In the genomic region with DNA sequence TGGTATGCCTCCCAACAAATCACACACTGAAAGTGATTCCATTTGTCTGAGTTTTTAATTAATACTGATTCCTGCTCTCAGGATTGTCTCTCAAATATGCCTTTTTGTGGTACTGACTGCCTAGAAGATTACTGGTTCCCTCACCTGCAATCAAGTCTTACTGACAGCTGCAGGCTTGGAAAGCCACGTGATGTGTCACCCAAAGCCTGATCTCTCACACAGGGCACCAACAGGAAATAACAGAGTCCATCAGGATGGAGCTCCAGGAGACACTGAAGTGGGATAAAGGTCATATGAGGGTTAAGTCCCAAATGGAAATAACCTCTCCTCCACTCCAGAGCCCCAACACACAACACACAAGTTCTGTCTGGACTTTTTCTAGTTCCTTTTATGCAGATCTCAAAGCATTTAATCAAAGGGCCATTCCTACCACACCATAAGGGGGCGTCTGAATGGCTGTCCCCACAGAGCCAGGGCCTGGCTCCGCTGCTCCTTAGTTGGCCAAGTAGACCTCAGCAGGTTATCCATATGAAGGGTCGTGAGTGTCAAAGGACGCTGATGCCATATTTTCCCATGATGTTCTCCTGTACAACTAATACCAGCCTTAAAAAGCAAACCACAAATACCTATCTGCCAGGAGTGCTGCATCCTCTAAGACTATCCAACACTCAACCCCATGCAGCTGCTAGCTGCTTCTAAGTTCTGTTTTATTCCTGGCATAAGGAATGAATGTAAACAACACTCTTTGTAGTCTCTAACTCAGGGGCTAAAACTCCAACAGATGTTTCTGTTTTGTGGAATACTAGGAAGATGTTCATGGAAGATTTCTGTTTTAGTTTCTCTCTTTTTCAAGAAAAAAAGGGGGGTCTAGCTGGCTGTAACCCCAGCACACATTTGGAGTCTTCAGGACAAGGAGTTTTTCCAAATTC, we compare ENCODE assay signal across 27 cellular contexts. TPM values are rescaled to one million over a fixed set of nuclear protein-coding genes. Genes with fewer than 3 reads are reported as not detected.
DNase-seq lines count a peak whose midpoint lies in the region; ATAC-seq, FAIRE-seq and TF ChIP-seq lines count a peak whose summit lies in the region.
"Had no signal": no experiment of that assay in that cellular context is flagged by ENCODE, and none has a peak within 500 bp of the region (broad histone marks: within the 10 kb centered on the region; RNA-seq: fewer than 3 reads in every experiment).

No MANE protein-coding gene starts in this region.

- no TSS peak for BruUV-seq in HepG2 (replicated peaks; lab: Mats Ljungman, UMichigan)

- no peaks in the 10 kb centered on the region for H3K36me3 Mint-ChIP-seq in activated CD8-positive, alpha-beta T cell treated with anti-CD3 and anti-CD28 coated beads for 36 hours (ENCODE audit: low read depth)
- no peaks in the 10 kb centered on the region for H3K36me3 Mint-ChIP-seq in stimulated activated effector memory CD8-positive, alpha-beta T cell treated with anti-CD3 and anti-CD28 coated beads, Interleukin-12 subunit alpha, Interleukin-12 subunit beta, amount 100 ng/mL, for 72 hours
- H3K36me3 Mint-ChIP-seq: T-cell had no signal

- H3K4me3 ChIP-seq in HepG2 (replicated peaks in 1 of 3; ENCODE audit: insufficient read depth in 1 of 3, low read depth in 2 of 3, low read length in 3 of 3) (no peak overlapping the region), right lobe of liver (no peak overlapping the region), brain microvascular endothelial cell (ENCODE audit: low read depth, low read length) (no peak overlapping the region)
- H3K4me3 ChIP-seq: adrenal gland; BLaER1 treated with 17β-estradiol and CSF1 and Interleukin-3, amounts not matched to agents 10 nM and 100 nM; lower lobe of right lung; pancreas; sigmoid colon; upper lobe of left lung had no signal

- TF ChIP-seq POLR2A in HepG2 (IDR thresholded peaks at IDR 0.05; ENCODE audit: insufficient read depth in 1 of 2, low read depth in 2 of 2, low read length in 2 of 2) (no peak), right lobe of liver (IDR thresholded peaks at IDR 0.05) (no peak)

- in situ Hi-C loops in HepG2 (cut with HindIII; ENCODE audit: extremely low pct_ligation_motif_present, low pct_unique_long_range_greater_than_20kb): no loop called here
- in situ Hi-C loops in brain microvascular endothelial cell (cut with HindIII; ENCODE audit: low pct_ligation_motif_present, low sequenced_read_pairs): no loop called here

- no peak for FAIRE-seq in HepG2 (lab: Jason Lieb, UNC)
- FAIRE-seq: A204.1, pancreas had no signal

- H3K27ac Mint-ChIP-seq in activated CD8-positive, alpha-beta T cell treated with anti-CD3 and anti-CD28 coated beads for 36 hours: no peak overlapping the region
- no peak overlapping the region for H3K27ac Mint-ChIP-seq in stimulated activated effector memory CD8-positive, alpha-beta T cell treated with anti-CD3 and anti-CD28 coated beads, Interleukin-12 subunit alpha, Interleukin-12 subunit beta, amount 100 ng/mL, for 72 hours
- H3K27ac Mint-ChIP-seq: activated CD4-positive, alpha-beta T cell treated with anti-CD3 and anti-CD28 coated beads, Interleukin-2, amount 10 ng/mL, durations not matched to agents 24 days and 14 days; stimulated activated naive CD8-positive, alpha-beta T cell treated with anti-CD3 and anti-CD28 coated beads, Interleukin-15, Interleukin-2, amounts not matched to agents 100 ng/mL and 50 ng/mL, for 24 hours; T-cell had no signal

- H3K27me3 ChIP-seq in HepG2 (ENCODE audit: control insufficient read depth in 1 of 2, insufficient read depth in 2 of 2, low read length in 2 of 2): peaks cover 1 to 19% of the 10 kb centered on the region in 2 experiments; a peak in 4 of 5 replicates
- no peaks in the 10 kb centered on the region for H3K27me3 ChIP-seq in right lobe of liver
- no peaks in the 10 kb centered on the region for H3K27me3 ChIP-seq in brain microvascular endothelial cell (replicated peaks)
- H3K27me3 ChIP-seq: adrenal gland; BLaER1 treated with 17β-estradiol and CSF1 and Interleukin-3, amounts not matched to agents 10 nM and 100 nM; pancreas; sigmoid colon; upper lobe of left lung had no signal

- POLR2A ChIA-PET in HepG2 (lab: Yijun Ruan, JAX): no interaction called here
- POLR2A ChIA-PET in activated CD8-positive, alpha-beta T cell treated with anti-CD3 and anti-CD28 coated beads for 36 hours (lab: Charles Lee): no interaction called here

- 43% methylated on average over 5 of the region's 5 CpGs for WGBS in HepG2 (ENCODE audit: low lambda C conversion rate)
- 69% methylated on average over 4 of the region's 5 CpGs for WGBS in right lobe of liver (ENCODE audit: insufficient coverage, low coverage, low lambda C conversion rate, missing lambda C conversion rate)

- CTCF ChIA-PET in HepG2 (lab: Yijun Ruan, JAX; ENCODE audit: low intra/inter-chr PET ratio, low total read pairs): no interaction called here
- CTCF ChIA-PET in activated CD8-positive, alpha-beta T cell treated with anti-CD3 and anti-CD28 coated beads for 36 hours (lab: Charles Lee): interaction anchor here (1.3 kb wide), 1 partner anchor 18 kb away, joined by 3 read pairs; no protein-coding TSS in a partner anchor

- H3K4me2 ChIP-seq in HepG2 (ENCODE audit: low read depth, low read length): no peak overlapping the region
- H3K4me2 ChIP-seq: BLaER1 treated with 17β-estradiol and CSF1 and Interleukin-3, amounts not matched to agents 10 nM and 100 nM had no signal

- H2AFZ ChIP-seq in HepG2 (ENCODE audit: low read length): no peak overlapping the region

- intact Hi-C loops in HepG2 (cut with micrococcal nuclease; ENCODE audit: unreplicated experiment) (no loop called here), right lobe of liver (cut with DNase I) (no loop called here)
- intact Hi-C loops in activated CD8-positive, alpha-beta T cell treated with anti-CD3 and anti-CD28 coated beads for 36 hours (cut with micrococcal nuclease): no loop called here

- ATAC-seq in HepG2: no peak
- ATAC-seq in right lobe of liver: no peak
- ATAC-seq in activated CD8-positive, alpha-beta T cell treated with anti-CD3 and anti-CD28 coated beads for 36 hours: no peak
- no peak for ATAC-seq in stimulated activated effector memory CD8-positive, alpha-beta T cell treated with anti-CD3 and anti-CD28 coated beads, Interleukin-12 subunit alpha, Interleukin-12 subunit beta, amount 100 ng/mL, for 72 hours
- ATAC-seq: esophagus mucosa, lower lobe of right lung, pancreas, T-cell had no signal

- H3K9ac ChIP-seq in HepG2 (ENCODE audit: insufficient read depth, low read depth, low read length): no peak overlapping the region
- H3K9ac ChIP-seq: BLaER1 treated with 17β-estradiol and CSF1 and Interleukin-3, amounts not matched to agents 10 nM and 100 nM had no signal

- TF ChIP-seq EP300 in HepG2 (IDR thresholded peaks at IDR 0.05; ENCODE audit: low read depth in 2 of 2, low read length in 2 of 2) (no peak), HepG2 (CRISPR knock-in tag; IDR thresholded peaks at IDR 0.05; ENCODE audit: borderline replicate concordance) (no peak)

- H3K9me3 ChIP-seq in HepG2 (ENCODE audit: low read length) (no peaks in the 10 kb centered on the region), right lobe of liver (no peaks in the 10 kb centered on the region)
- H3K9me3 ChIP-seq: adrenal gland; BLaER1 treated with 17β-estradiol and CSF1 and Interleukin-3, amounts not matched to agents 10 nM and 100 nM; lower lobe of right lung; pancreas; sigmoid colon; upper lobe of left lung had no signal

- no peak for TF ChIP-seq RAD21 in HepG2 (CRISPR knock-in tag; IDR thresholded peaks at IDR 0.05)

- TF ChIP-seq CTCF in HepG2 (CRISPR knock-in tag; IDR thresholded peaks at IDR 0.05) (0 out of 2 replicates have a peak, but pooled peaks have one; percentile 16), right lobe of liver (IDR thresholded peaks at IDR 0.05) (no peak), brain microvascular endothelial cell (IDR thresholded peaks at IDR 0.05; ENCODE audit: low read depth, low read length, missing control alignments) (peak; percentile 24)
- TF ChIP-seq CTCF in activated CD8-positive, alpha-beta T cell treated with anti-CD3 and anti-CD28 coated beads for 36 hours (IDR thresholded peaks at IDR 0.05): no peak

- peaks cover 13% of the 10 kb centered on the region for H3K27me3 Mint-ChIP-seq in activated CD8-positive, alpha-beta T cell treated with anti-CD3 and anti-CD28 coated beads for 36 hours

- H3K4me1 Mint-ChIP-seq in activated CD8-positive, alpha-beta T cell treated with anti-CD3 and anti-CD28 coated beads for 36 hours (ENCODE audit: low read depth): peaks cover 3% of the 10 kb centered on the region
- H3K4me1 Mint-ChIP-seq in stimulated activated effector memory CD8-positive, alpha-beta T cell treated with anti-CD3 and anti-CD28 coated beads, Interleukin-12 subunit alpha, Interleukin-12 subunit beta, amount 100 ng/mL, for 72 hours: peaks cover 6% of the 10 kb centered on the region
- H3K4me1 Mint-ChIP-seq: T-cell had no signal

- H3K36me3 ChIP-seq in HepG2 (replicated peaks in 1 of 2; ENCODE audit: control insufficient read depth in 1 of 2, insufficient read depth in 2 of 2, low read length in 2 of 2) (no peaks in the 10 kb centered on the region), right lobe of liver (no peaks in the 10 kb centered on the region), brain microvascular endothelial cell (replicated peaks) (no peaks in the 10 kb centered on the region)
- H3K36me3 ChIP-seq: adrenal gland; BLaER1 treated with 17β-estradiol and CSF1 and Interleukin-3, amounts not matched to agents 10 nM and 100 nM; lower lobe of right lung; pancreas; sigmoid colon; upper lobe of left lung had no signal

- H4K20me1 ChIP-seq in HepG2 (ENCODE audit: insufficient read depth, low read length): no peaks in the 10 kb centered on the region
- H4K20me1 ChIP-seq: BLaER1 treated with 17β-estradiol and CSF1 and Interleukin-3, amounts not matched to agents 10 nM and 100 nM had no signal

- no peak overlapping the region for H3K27ac ChIP-seq in HepG2 (ENCODE audit: extremely low read length, insufficient read depth, low read length)
- H3K27ac ChIP-seq in right lobe of liver: no peak overlapping the region
- H3K27ac ChIP-seq in brain microvascular endothelial cell: no peak overlapping the region
- H3K27ac ChIP-seq: adrenal gland; BLaER1 treated with 17β-estradiol and CSF1 and Interleukin-3, amounts not matched to agents 10 nM and 100 nM; lower lobe of right lung; pancreas; upper lobe of left lung had no signal

- no peak for DNase-seq in HepG2 (ENCODE audit: low spot score)
- no peak for DNase-seq in right lobe of liver
- DNase-seq in brain microvascular endothelial cell: no peak
- DNase-seq in iPS-NIHi7 (ENCODE audit: extremely low spot score): peak; percentile 67
- no peak for DNase-seq in amygdala (lab: John Stamatoyannopoulos, UW)
- DNase-seq in activated CD8-positive, alpha-beta T cell treated with anti-CD3 and anti-CD28 coated beads for 36 hours: no peak
- no peak for DNase-seq in effector CD4-positive, alpha-beta T cell
- DNase-seq in stimulated activated effector memory CD8-positive, alpha-beta T cell treated with anti-CD3 and anti-CD28 coated beads, Interleukin-12 subunit alpha, Interleukin-12 subunit beta, amount 100 ng/mL, for 72 hours (ENCODE audit: low spot score in 2 of 2): no peak
- DNase-seq: activated CD4-positive, alpha-beta T cell treated with anti-CD3 and anti-CD28 coated beads, Interleukin-2, amount 10 ng/mL, durations not matched to agents 24 days and 14 days; activated CD8-positive, alpha-beta memory T cell treated with anti-CD3 and anti-CD28 coated beads, Interleukin-2, amount 50 U/mL, for 48 hours; activated gamma-delta T cell; adrenal gland; caudate nucleus; glutamatergic neuron; lower lobe of right lung; NCI-H1105 treated with DMSO at 0.1 percent for 48 hours; NCI-H2081 treated with DMSO at 0.1 percent for 48 hours; NCI-H524; pancreas; Right ventricle myocardium superior; sigmoid colon; T-cell; upper lobe of left lung had no signal

- no peaks in the 10 kb centered on the region for H3K9me3 Mint-ChIP-seq in activated CD8-positive, alpha-beta T cell treated with anti-CD3 and anti-CD28 coated beads for 36 hours
- no peaks in the 10 kb centered on the region for H3K9me3 Mint-ChIP-seq in stimulated activated effector memory CD8-positive, alpha-beta T cell treated with anti-CD3 and anti-CD28 coated beads, Interleukin-12 subunit alpha, Interleukin-12 subunit beta, amount 100 ng/mL, for 72 hours
- H3K9me3 Mint-ChIP-seq: activated CD4-positive, alpha-beta T cell treated with anti-CD3 and anti-CD28 coated beads, Interleukin-2, amount 10 ng/mL, durations not matched to agents 24 days and 14 days; stimulated activated naive CD8-positive, alpha-beta T cell treated with anti-CD3 and anti-CD28 coated beads, Interleukin-15, Interleukin-2, amounts not matched to agents 100 ng/mL and 50 ng/mL, for 24 hours; T-cell had no signal

- H3K4me3 Mint-ChIP-seq in activated CD8-positive, alpha-beta T cell treated with anti-CD3 and anti-CD28 coated beads for 36 hours: no peak overlapping the region
- H3K4me3 Mint-ChIP-seq in stimulated activated effector memory CD8-positive, alpha-beta T cell treated with anti-CD3 and anti-CD28 coated beads, Interleukin-12 subunit alpha, Interleukin-12 subunit beta, amount 100 ng/mL, for 72 hours: no peak overlapping the region
- H3K4me3 Mint-ChIP-seq: activated CD4-positive, alpha-beta T cell treated with anti-CD3 and anti-CD28 coated beads, Interleukin-2, amount 10 ng/mL, durations not matched to agents 24 days and 14 days; stimulated activated naive CD8-positive, alpha-beta T cell treated with anti-CD3 and anti-CD28 coated beads, Interleukin-15, Interleukin-2, amounts not matched to agents 100 ng/mL and 50 ng/mL, for 24 hours; T-cell had no signal

- no peaks in the 10 kb centered on the region for H3K79me2 ChIP-seq in HepG2 (ENCODE audit: insufficient read depth, low read length)

- H3K4me1 ChIP-seq in HepG2 (ENCODE audit: insufficient read depth, low read length) (peaks cover 10% of the 10 kb centered on the region), right lobe of liver (no peaks in the 10 kb centered on the region)
- H3K4me1 ChIP-seq: adrenal gland, lower lobe of right lung, pancreas, upper lobe of left lung had no signal

RNA-seq across cellular contexts. Expression of gene SCUBE2, which starts 13.0 kb away (rescaled TPM):
- total RNA-seq in HepG2 (2016; rRNA removed; fragmentation: Illumina TruSeq; extraction: Trizol) (not detected in 2 replicates), right lobe of liver (1 to 10 TPM in 1 of 6 experiments, under 1 TPM in 5; 0.19 to 1.1 (median 0.32) TPM)
- total RNA-seq in HepG2 (2016; cell fraction: cytosol; rRNA removed; fragmentation: Illumina TruSeq; extraction: Trizol; ENCODE audit: low read depth): 0.09 TPM in 1 of 2 replicates, not detected in the other
- not detected in 2 replicates for total RNA-seq in HepG2 (2016; cell fraction: insoluble cytoplasmic fraction; rRNA removed; fragmentation: Illumina TruSeq; extraction: Trizol)
- total RNA-seq in HepG2 (2016; cell fraction: membrane; rRNA removed; fragmentation: Illumina TruSeq; extraction: Trizol): not detected in 2 replicates
- total RNA-seq in HepG2 (2016; cell fraction: nucleus; rRNA removed; fragmentation: Illumina TruSeq; extraction: Trizol): not detected in 2 replicates
- polyA plus RNA-seq in HepG2 (2011; rRNA removed): 0.09 TPM in 1 of 2 replicates, not detected in the other
- 0.03 TPM in 1 of 2 replicates, not detected in the other for polyA plus RNA-seq in HepG2 (2011; cell fraction: cytosol; rRNA removed)
- polyA plus RNA-seq in HepG2 (2011; cell fraction: nucleus; rRNA removed): 0.19 and 0.24 TPM in 2 replicates
- 0.35 TPM in 1 of 2 replicates, not detected in the other for polyA plus RNA-seq in HepG2 (2012)
- not detected in 2 replicates for polyA plus RNA-seq in HepG2 (2016; cell fraction: cytosol; fragmentation: Illumina TruSeq; extraction: Trizol; ENCODE audit: low read depth)
- polyA plus RNA-seq in HepG2 (2016; cell fraction: insoluble cytoplasmic fraction; fragmentation: Illumina TruSeq; extraction: Trizol; ENCODE audit: low read depth): not detected in 2 replicates
- polyA plus RNA-seq in HepG2 (2016; cell fraction: membrane; fragmentation: Illumina TruSeq; extraction: Trizol; ENCODE audit: low read depth): not detected in 2 replicates
- polyA plus RNA-seq in HepG2 (2016; cell fraction: nucleus; fragmentation: Illumina TruSeq; extraction: Trizol; ENCODE audit: insufficient read depth, low read depth): not detected in 2 replicates
- polyA minus RNA-seq in HepG2 (2011; rRNA and poly(A)+ RNA removed; ENCODE audit: low replicate concordance): 0.82 TPM in 1 of 2 replicates, not detected in the other
- not detected in 2 replicates for polyA minus RNA-seq in HepG2 (2011; cell fraction: cytosol; rRNA and poly(A)+ RNA removed)
- polyA minus RNA-seq in HepG2 (2011; cell fraction: nucleus; rRNA and poly(A)+ RNA removed): 0.90 and 2.0 TPM in 2 replicates
- not detected for total RNA-seq in activated CD8-positive, alpha-beta T cell treated with anti-CD3 and anti-CD28 coated beads for 36 hours
- total RNA-seq: activated CD4-positive, alpha-beta T cell treated with anti-CD3 and anti-CD28 coated beads, Interleukin-2, amount 10 ng/mL, durations not matched to agents 24 days and 14 days had no signal

Comparison
In these comparisons a context has a peak if more than half of its experiments do, and no peak if none do; other contexts are left out.
1. CTCF ChIP-seq: peak in HepG2 (single experiment) and brain microvascular endothelial cell (single experiment); none in right lobe of liver (0 of 4) and activated CD8-positive, alpha-beta T cell treated with anti-CD3 and anti-CD28 coated beads for 36 hours (single experiment).